ENCODE assay signal across 13 cellular contexts in genomic region chr19:44752123-44752815, GRCh38. TPM values are rescaled to one million over a fixed set of nuclear protein-coding genes. Genes with fewer than 3 reads are reported as not detected.
DNase-seq lines count a peak whose midpoint lies in the region; ATAC-seq and TF ChIP-seq lines count a peak whose summit lies in the region.
"Had no signal": no experiment of that assay in that cellular context is flagged by ENCODE, and none has a peak within 500 bp of the region (broad histone marks: within the 10 kb centered on the region; RNA-seq: fewer than 3 reads in every experiment).

No MANE protein-coding gene starts in this region.

- POLR2A ChIA-PET in IMR-90 (lab: Charles Lee; ENCODE audit: unreplicated experiment), result no interaction called here

- WGBS in IMR-90 (ENCODE audit: extremely low coverage in 2 of 2, insufficient read length in 1 of 2), 2 experiments, result 100% methylated on average over 1 of the region's 8 CpGs; no CpG with 5 or more reads in 1 of the 2 experiments
- WGBS in body of pancreas, 2 donors, result 52 to 58% methylated on average over 8 of the region's 8 CpGs

- ATAC-seq in IMR-90 (ENCODE audit: low read depth) (no peak), body of pancreas (no peak), foreskin keratinocyte (no peak), GM21447 (IDR thresholded peaks at IDR 0.05; ENCODE audit: unreplicated experiment) (no peak)

- CTCF ChIA-PET in IMR-90 (lab: Yijun Ruan, JAX), result interaction anchor here (0.6 to 1.1 kb wide), 4 partner anchors 8 to 656 kb away, joined by 3 to 6 read pairs (median 4); no protein-coding TSS in a partner anchor

- peaks cover 16% of the 10 kb centered on the region for H3K9me1 ChIP-seq in IMR-90 (ENCODE audit: insufficient read depth, low read length)

- H2AK5ac ChIP-seq in IMR-90 (ENCODE audit: low read depth, low read length), result peak overlapping the region; percentile 68

- H3K27ac ChIP-seq in 22Rv1, result peak overlapping the region; percentile 95
- peak overlapping the region; percentile 85; the same call in 1 of the 2 replicates for H3K27ac ChIP-seq in IMR-90 (ENCODE audit: insufficient read depth, low read length)
- H3K27ac ChIP-seq in body of pancreas, result peak overlapping the region; percentile 87 to 98 (median 94)
- H3K27ac ChIP-seq in muscle layer of duodenum (ENCODE audit: low read length), result peak overlapping the region; percentile 79
- no peak overlapping the region for H3K27ac ChIP-seq in foreskin keratinocyte

- peak overlapping the region; percentile 70; the same call in 1 of the 2 replicates for H2BK120ac ChIP-seq in IMR-90 (ENCODE audit: low read depth, low read length)

- peak overlapping the region; percentile 54; the same call in 1 of the 2 replicates for H3K23ac ChIP-seq in IMR-90 (ENCODE audit: low read depth, low read length)

- peak overlapping the region; percentile 69 for H2BK5ac ChIP-seq in IMR-90 (ENCODE audit: low read depth, low read length, poor library complexity, severe bottlenecking)

- peak overlapping the region; percentile 32 for H3K4ac ChIP-seq in IMR-90 (ENCODE audit: low read depth, low read length)

- DNase-seq in IMR-90, result no peak
- no peak for DNase-seq in body of pancreas
- no peak for DNase-seq in foreskin keratinocyte
- DNase-seq in AG08396 (ENCODE audit: low spot score), result no peak
- DNase-seq in BE2C, result no peak
- DNase-seq: activated CD8-positive, alpha-beta memory T cell treated with anti-CD3 and anti-CD28 coated beads for 24 hours; NCI-H526; testis had no signal

- dilution Hi-C loops in IMR-90 (cut with HindIII; ENCODE audit: low sequenced_read_pairs, unreplicated experiment), result no loop called here

- intact Hi-C loops in IMR-90 (cut with micrococcal nuclease) (no loop called here), body of pancreas (cut with DNase I) (no loop called here)

- H3K14ac ChIP-seq in IMR-90 (replicated peaks; ENCODE audit: low read depth, low read length), result peak overlapping the region; percentile 43; the same call in 1 of the 2 replicates

- peak overlapping the region; percentile 40 for H2BK20ac ChIP-seq in IMR-90 (ENCODE audit: low read depth, low read length)

- peaks cover 27 to 68% of the 10 kb centered on the region in 2 experiments for H3K79me1 ChIP-seq in IMR-90 (ENCODE audit: low read depth in 1 of 2, low read length in 2 of 2)

- H3K4me2 ChIP-seq in IMR-90 (ENCODE audit: low read depth, low read length), result peak overlapping the region; percentile 30

- H3K18ac ChIP-seq in IMR-90 (ENCODE audit: low read depth, low read length), result 0 out of 2 replicates have a peak overlapping the region, but pooled peaks have one; percentile 0

- TF ChIP-seq RAD21 in IMR-90 (IDR thresholded peaks at IDR 0.05; ENCODE audit: low read length), result no peak

- H3K4me3 ChIP-seq in IMR-90 (ENCODE audit: insufficient read depth, low read depth, low read length) (no peak overlapping the region), body of pancreas (no peak overlapping the region), muscle layer of duodenum (ENCODE audit: low read depth in 1 of 2, low read length in 2 of 2) (peak overlapping the region; percentile 59 to 66), BE2C (ENCODE audit: low read depth, low read length) (no peak overlapping the region)

- H4K5ac ChIP-seq in IMR-90 (ENCODE audit: low read depth, low read length), result no peak overlapping the region

- H3K36me3 ChIP-seq in IMR-90 (ENCODE audit: control insufficient read depth, insufficient read depth, low read length) (peaks cover 42% of the 10 kb centered on the region), body of pancreas (replicated peaks in 1 of 2; ENCODE audit: insufficient read depth in 1 of 2, low read depth in 2 of 2) (peaks cover 0 to 2% of the 10 kb centered on the region in 2 donors), muscle layer of duodenum (ENCODE audit: control insufficient read depth in 1 of 2, insufficient read depth in 2 of 2, low read length in 2 of 2) (peaks cover 8 to 40% of the 10 kb centered on the region in 2 donors), BE2C (no peaks in the 10 kb centered on the region; the same call in 1 of the 2 replicates)

- TF ChIP-seq CTCF in 22Rv1 (IDR thresholded peaks at IDR 0.05), result no peak
- TF ChIP-seq CTCF in IMR-90 (conservative IDR thresholded peaks at IDR 0.05; ENCODE audit: low read depth, low read length), result no peak
- no peak for TF ChIP-seq CTCF in body of pancreas (IDR thresholded peaks at IDR 0.05)
- TF ChIP-seq CTCF in foreskin keratinocyte (conservative IDR thresholded peaks at IDR 0.05), result no peak
- no peak for TF ChIP-seq CTCF in BE2C (IDR thresholded peaks at IDR 0.05; ENCODE audit: low read depth, low read length)

- H2AK9ac ChIP-seq in IMR-90 (replicated peaks; ENCODE audit: low read depth, low read length, poor library complexity), result no peak overlapping the region

- H3K9me3 ChIP-seq in IMR-90 (ENCODE audit: control insufficient read depth, insufficient read depth, low read length) (no peaks in the 10 kb centered on the region), body of pancreas (no peaks in the 10 kb centered on the region), muscle layer of duodenum (ENCODE audit: control insufficient read depth in 1 of 2, low read length in 2 of 2) (no peaks in the 10 kb centered on the region), BE2C (no peaks in the 10 kb centered on the region)
- H3K9me3 ChIP-seq: testis had no signal

- no peak overlapping the region for H2AFZ ChIP-seq in IMR-90 (replicated peaks; ENCODE audit: low read length, poor library complexity)

- in situ Hi-C loops in IMR-90 (cut with MboI; ENCODE audit: low sequenced_read_pairs), result no loop called here

- H3K9ac ChIP-seq in IMR-90 (ENCODE audit: low read depth, low read length), result 0 out of 2 replicates have a peak overlapping the region, but pooled peaks have one; percentile 18

- no peak for TF ChIP-seq POLR2A in IMR-90 (IDR thresholded peaks at IDR 0.05; ENCODE audit: low read depth, low read length)
- no peak for TF ChIP-seq POLR2A in body of pancreas (IDR thresholded peaks at IDR 0.05)

- H3K27me3 ChIP-seq in IMR-90 (ENCODE audit: control insufficient read depth, insufficient read depth, low read length), result no peaks in the 10 kb centered on the region
- H3K27me3 ChIP-seq in body of pancreas, result no peaks in the 10 kb centered on the region
- H3K27me3 ChIP-seq in muscle layer of duodenum (ENCODE audit: low read depth, low read length), result no peaks in the 10 kb centered on the region
- H3K27me3 ChIP-seq in foreskin keratinocyte, result no peaks in the 10 kb centered on the region
- no peaks in the 10 kb centered on the region for H3K27me3 ChIP-seq in BE2C
- H3K27me3 ChIP-seq: testis had no signal

- H2BK15ac ChIP-seq in IMR-90 (ENCODE audit: low read depth, low read length), result 0 out of 3 replicates have a peak overlapping the region, but pooled peaks have one; percentile 30

- H3K4me1 ChIP-seq in IMR-90 (ENCODE audit: control insufficient read depth, insufficient read depth, low read length) (peaks cover 44% of the 10 kb centered on the region), body of pancreas (peaks cover 86% of the 10 kb centered on the region), muscle layer of duodenum (ENCODE audit: control insufficient read depth in 1 of 2, insufficient read depth in 2 of 2, low read length in 2 of 2) (peaks cover 27 to 54% of the 10 kb centered on the region in 2 donors), foreskin keratinocyte (peaks cover 22% of the 10 kb centered on the region), BE2C (peaks cover 14% of the 10 kb centered on the region)

- H4K91ac ChIP-seq in IMR-90 (ENCODE audit: insufficient read depth, low read depth, low read length), result peak overlapping the region; percentile 40; the same call in 1 of the 2 replicates

- H4K20me1 ChIP-seq in IMR-90 (ENCODE audit: insufficient read depth, low read length), result peaks cover 35% of the 10 kb centered on the region

- BruUV-seq in IMR-90 (replicated peaks; lab: Mats Ljungman, UMichigan), result TSS peak; percentile 22

- H4K8ac ChIP-seq in IMR-90 (ENCODE audit: low read depth in 2 of 2, low read length in 2 of 2), result peak overlapping the region; percentile 20 to 47; a peak in 3 of 4 replicates

- H3K56ac ChIP-seq in IMR-90 (ENCODE audit: extremely low read depth, insufficient read depth, low read length), result 0 out of 2 replicates have a peak overlapping the region, but pooled peaks have one; percentile 11

TF ChIP-seq in IMR-90, 13 proteins besides CTCF, POLR2A, EP300 and RAD21 (continues in another document):
- TF ChIP-seq CHD1 (IDR thresholded peaks at IDR 0.05; ENCODE audit: low read depth, low read length), result no peak

RNA-seq across cellular contexts. Expression of gene BCL3, which starts 3.8 kb away (rescaled TPM):
- total RNA-seq in IMR-90 (2012; rRNA removed) (1.6 and 1.9 TPM in 2 replicates), body of pancreas (10 to 100 TPM; 26.2 to 72.5 TPM), foreskin keratinocyte (3.5 and 5.2 TPM in 2 replicates)
- polyA plus RNA-seq in IMR-90 (2012; rRNA removed) (24.1 and 26.0 TPM in 2 replicates), foreskin keratinocyte (6.8 and 8.8 TPM in 2 replicates)
- 26.7 and 52.5 TPM in 2 replicates for polyA plus RNA-seq in IMR-90 (2012; cell fraction: cytosol; rRNA removed)
- polyA plus RNA-seq in IMR-90 (2012; cell fraction: nucleus; rRNA removed; ENCODE audit: low replicate concordance), result 76.1 and 110 TPM in 2 replicates
- 14.5 TPM for polyA plus RNA-seq in BE2C (2012; ENCODE audit: insufficient read depth, insufficient read length, low read depth)

RNA-seq across cellular contexts. Expression of gene CBLC, which starts 25.4 kb away (rescaled TPM):
- total RNA-seq in IMR-90 (2012; rRNA removed) (not detected in 2 replicates), body of pancreas (10 to 100 TPM; 18.5 to 23.6 TPM), foreskin keratinocyte (40.5 and 44.8 TPM in 2 replicates)
- polyA plus RNA-seq in IMR-90 (2012; rRNA removed) (not detected in 2 replicates), foreskin keratinocyte (46.3 and 46.9 TPM in 2 replicates)
- polyA plus RNA-seq in IMR-90 (2012; cell fraction: cytosol; rRNA removed), result 0.02 TPM in 1 of 2 replicates, not detected in the other
- polyA plus RNA-seq in IMR-90 (2012; cell fraction: nucleus; rRNA removed; ENCODE audit: low replicate concordance), result 0.12 TPM in 1 of 2 replicates, not detected in the other
- polyA plus RNA-seq in BE2C (2012; ENCODE audit: insufficient read depth, insufficient read length, low read depth), result not detected
- total RNA-seq: Daoy had no signal

RNA-seq across cellular contexts. Expression of gene CEACAM16, which starts 53.3 kb away (rescaled TPM):
- total RNA-seq in IMR-90 (2012; rRNA removed), result not detected in 2 replicates
- polyA plus RNA-seq in IMR-90 (2012; rRNA removed), result not detected in 2 replicates
- not detected in 2 replicates for polyA plus RNA-seq in IMR-90 (2012; cell fraction: cytosol; rRNA removed)
- not detected in 2 replicates for polyA plus RNA-seq in IMR-90 (2012; cell fraction: nucleus; rRNA removed; ENCODE audit: low replicate concordance)
- total RNA-seq in body of pancreas, result 1 to 10 TPM in 1 of 2 donors, under 1 TPM in 1; 0.33 to 1.3 TPM
- not detected in 2 replicates for total RNA-seq in foreskin keratinocyte
- polyA plus RNA-seq in foreskin keratinocyte, result not detected in 2 replicates
- 0.28 TPM for polyA plus RNA-seq in BE2C (2012; ENCODE audit: insufficient read depth, insufficient read length, low read depth)
- total RNA-seq: Daoy, progenitor cell of endocrine pancreas had no signal

RNA-seq across cellular contexts. Expression of gene BCAM, which starts 56.6 kb away (rescaled TPM):
- 2.3 and 2.8 TPM in 2 replicates for total RNA-seq in IMR-90 (2012; rRNA removed)
- 27.5 and 35.7 TPM in 2 replicates for polyA plus RNA-seq in IMR-90 (2012; rRNA removed)
- polyA plus RNA-seq in IMR-90 (2012; cell fraction: cytosol; rRNA removed), result 50.8 and 71.8 TPM in 2 replicates
- 52.3 and 108 TPM in 2 replicates for polyA plus RNA-seq in IMR-90 (2012; cell fraction: nucleus; rRNA removed; ENCODE audit: low replicate concordance)
- 10 to 100 TPM; 89.2 to 89.3 TPM for total RNA-seq in body of pancreas
- 8.1 and 28.6 TPM in 2 replicates for total RNA-seq in foreskin keratinocyte
- 11.3 and 44.9 TPM in 2 replicates for polyA plus RNA-seq in foreskin keratinocyte
- polyA plus RNA-seq in BE2C (2012; ENCODE audit: insufficient read depth, insufficient read length, low read depth), result 7.3 TPM

Comparison
In these comparisons a context has a peak if more than half of its experiments do, and no peak if none do; other contexts are left out.
1. H3K4me3 ChIP-seq: peak in muscle layer of duodenum (2 of 2); none in IMR-90 (single experiment), body of pancreas (0 of 2) and BE2C (single experiment).
2. RNA of gene CBLC, which starts 25.4 kb away (total RNA-seq): 40.5 to 44.8 TPM in foreskin keratinocyte and 18.5 to 23.6 TPM in body of pancreas; not detected in IMR-90; every median in the first group is over 10 times any median in the second.